Comparison of ENCODE assay signal across 7 cellular contexts in genomic region chr7:72722694-72723093, GRCh38.
DNase-seq lines count a peak whose midpoint lies in the region; ATAC-seq and TF ChIP-seq lines count a peak whose summit lies in the region.
"Not testable (repeated sequence)": the region's sequence is repeated elsewhere in the genome, so short reads cannot be mapped to it uniquely, and the experiment has no call there.

No MANE protein-coding gene starts in this region.

- 0 out of 2 replicates have a peak overlapping the region, but pooled peaks have one; percentile 26 for H3K27ac ChIP-seq in GM23338 (ENCODE audit: low read depth)
- not testable (repeated sequence) for H3K27ac ChIP-seq in body of pancreas, left lung
- peak overlapping the region in 1 of 4 donors; percentile 49 for H3K27ac ChIP-seq in transverse colon

- not testable (repeated sequence) for TF ChIP-seq CTCF in GM23338 (conservative IDR thresholded peaks at IDR 0.05; ENCODE audit: low read depth in 2 of 2); body of pancreas (IDR thresholded peaks at IDR 0.05); left lung (IDR thresholded peaks at IDR 0.05); transverse colon (IDR thresholded peaks at IDR 0.05)

- WGBS in body of pancreas, 2 donors: 7 to 66% methylated on average over 2 to 7 of the region's 7 CpGs
- 60% methylated on average over 7 of the region's 7 CpGs; no CpG with 5 or more reads in 1 of the 2 donors for WGBS in transverse colon (ENCODE audit: low coverage in 1 of 2), 2 donors

- peaks cover 12% of the 10 kb centered on the region for H3K4me1 Mint-ChIP-seq in GM23338

- H3K9me3 ChIP-seq in body of pancreas, left lung, transverse colon: not testable (repeated sequence)

- H3K36me3 ChIP-seq in GM23338 (ENCODE audit: insufficient read depth); body of pancreas (replicated peaks in 1 of 2; ENCODE audit: insufficient read depth in 1 of 2, low read depth in 2 of 2); left lung; transverse colon: not testable (repeated sequence)

- not testable (repeated sequence) for H3K27me3 Mint-ChIP-seq in GM23338 (ENCODE audit: insufficient read depth, low read depth, poor library complexity)

- not testable (repeated sequence) for H3K4me1 ChIP-seq in GM23338 (ENCODE audit: insufficient read depth); body of pancreas; left lung; transverse colon

- not testable (repeated sequence) for H3K4me3 Mint-ChIP-seq in GM23338

- not testable (repeated sequence) for TF ChIP-seq EP300 in transverse colon (IDR thresholded peaks at IDR 0.05; ENCODE audit: low read depth)

- H3K9me2 ChIP-seq in GM23338 (ENCODE audit: insufficient read depth): not testable (repeated sequence)

- peaks cover 28% of the 10 kb centered on the region for H3K36me3 Mint-ChIP-seq in GM23338 (ENCODE audit: low read depth)

- H3K9me3 Mint-ChIP-seq in GM23338: not testable (repeated sequence)

- H3K27me3 ChIP-seq in GM23338 (ENCODE audit: insufficient read depth); body of pancreas; left lung; transverse colon: not testable (repeated sequence)

- H3K27ac Mint-ChIP-seq in GM23338: not testable (repeated sequence)

- in situ Hi-C loops in transverse colon (cut with MboI; ENCODE audit: low pct_ligation_motif_present in 1 of 4, low pct_unique_long_range_greater_than_20kb in 1 of 4, low sequenced_read_pairs in 3 of 4): not testable (repeated sequence)

- TF ChIP-seq POLR2A in body of pancreas (IDR thresholded peaks at IDR 0.05); transverse colon (IDR thresholded peaks at IDR 0.05): not testable (repeated sequence)

- H3F3A ChIP-seq in GM23338 (replicated peaks; ENCODE audit: low read depth): not testable (repeated sequence)

- not testable (repeated sequence) for H2AFZ ChIP-seq in GM23338

- not testable (repeated sequence) for H4K20me1 ChIP-seq in GM23338 (replicated peaks; ENCODE audit: insufficient read depth)

- DNase-seq in GM23338 (ENCODE audit: low spot score) (peak; percentile 50), HuH-7 (ENCODE audit: low spot score) (peak; percentile 15), body of pancreas (peak in 3 of 4 donors; percentile 5 to 47 (median 16)), iPS-NIHi11 (ENCODE audit: low spot score) (peak; percentile 6), left lung (peak in 1 of 2 donors; percentile 46), mucosa of gallbladder (ENCODE audit: low spot score) (peak; percentile 76), transverse colon (peak; percentile 63)

- peak; percentile 97 for ATAC-seq in GM23338
- ATAC-seq in body of pancreas: peak; percentile 62
- ATAC-seq in left lung: peak; percentile 97

- H3K4me2 ChIP-seq in GM23338: not testable (repeated sequence)

- H3K4me3 ChIP-seq in GM23338, body of pancreas, left lung, transverse colon: not testable (repeated sequence)

- intact Hi-C loops in body of pancreas (cut with DNase I); left lung (cut with DNase I); transverse colon (cut with DNase I; ENCODE audit: low total_unique reads): not testable (repeated sequence)

- H3K79me2 ChIP-seq in GM23338 (replicated peaks; ENCODE audit: insufficient read depth): not testable (repeated sequence)
